ENCODE assay signal across 1 cellular context in the genomic region with DNA sequence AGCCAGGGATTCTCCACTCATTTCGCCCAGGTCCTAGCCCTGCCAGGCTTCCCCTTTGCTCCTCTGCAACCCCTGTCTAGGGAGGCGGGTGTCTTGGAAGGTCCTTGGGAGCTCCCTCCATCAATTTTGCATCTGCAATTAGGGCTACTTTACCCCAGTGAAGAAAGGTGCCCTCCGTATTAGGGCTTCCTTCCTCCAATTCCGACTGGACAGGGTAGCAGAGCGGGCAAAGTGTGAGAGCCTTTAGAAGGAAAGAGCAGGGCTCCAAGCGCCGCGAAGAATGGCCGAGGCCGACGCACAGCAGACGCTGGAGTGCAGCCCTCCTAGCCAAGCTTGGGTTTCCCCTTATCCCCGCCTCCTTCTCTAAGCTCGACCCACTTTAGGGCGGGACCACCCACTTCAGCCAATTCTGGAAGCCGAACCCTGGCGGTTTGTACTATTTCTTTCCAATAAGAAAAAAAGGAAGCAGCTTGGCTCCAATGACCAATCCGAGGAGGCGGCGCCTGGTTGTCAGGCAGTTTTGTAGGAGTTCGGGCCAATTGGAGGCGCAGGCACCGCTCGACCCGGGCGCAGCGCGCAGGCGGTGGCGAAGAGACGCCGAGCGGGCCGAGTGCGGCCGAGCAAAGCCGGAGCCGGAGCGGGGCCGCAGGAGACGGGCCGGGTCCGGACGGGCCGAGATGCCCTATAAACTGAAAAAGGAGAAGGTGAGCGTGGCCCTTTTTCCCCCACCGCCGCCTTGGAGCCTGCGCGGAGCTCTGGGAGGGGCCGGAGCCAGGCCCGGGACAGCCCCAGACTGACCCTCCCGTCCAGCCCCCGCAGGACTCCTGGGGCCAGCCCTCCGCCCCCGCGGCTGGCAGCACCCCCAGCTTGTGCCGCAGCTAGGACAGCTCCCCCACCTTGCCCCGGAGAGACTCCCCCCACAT.
A peak's percentile ranks its signal among the peaks of the same experiment; 100 is the strongest.
TF ChIP-seq lines count a peak whose summit lies in the region.

PPP2R5D (plus strand) TSS at position 570 of the 923 bp plus-strand sequence; CDS start at position 678, 108 bp downstream.

TF ChIP-seq in HepG2, 621 proteins besides CTCF, POLR2A, EP300 and RAD21 (continued from another document and continues in another):
- TF ChIP-seq AHDC1 (CRISPR knock-in tag; IDR thresholded peaks at IDR 0.05; ENCODE audit: borderline replicate concordance) = no peak
- TF ChIP-seq PTBP1 (IDR thresholded peaks at IDR 0.05; ENCODE audit: low read depth, low read length, poor library complexity, severe bottlenecking) = no peak
- TF ChIP-seq GTF2F1 (IDR thresholded peaks at IDR 0.05; ENCODE audit: low read length) = no peak
- TF ChIP-seq, protein P1, sequence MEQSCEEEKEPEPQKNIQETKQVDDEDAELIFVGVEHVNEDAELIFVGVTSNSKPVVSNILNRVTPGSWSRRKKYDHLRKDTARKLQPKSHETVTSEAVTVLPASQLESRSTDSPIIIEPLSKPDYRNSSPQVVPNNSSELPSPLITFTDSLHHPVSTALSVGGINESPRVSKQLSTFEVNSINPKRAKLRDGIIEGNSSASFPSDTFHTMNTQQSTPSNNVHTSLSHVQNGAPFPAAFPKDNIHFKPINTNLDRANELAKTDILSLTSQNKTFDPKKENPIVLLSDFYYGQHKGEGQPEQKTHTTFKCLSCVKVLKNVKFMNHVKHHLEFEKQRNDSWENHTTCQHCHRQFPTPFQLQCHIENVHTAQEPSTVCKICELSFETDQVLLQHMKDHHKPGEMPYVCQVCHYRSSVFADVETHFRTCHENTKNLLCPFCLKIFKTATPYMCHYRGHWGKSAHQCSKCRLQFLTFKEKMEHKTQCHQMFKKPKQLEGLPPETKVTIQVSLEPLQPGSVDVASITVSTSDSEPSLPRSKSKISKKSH (CRISPR knock-in tag; IDR thresholded peaks at IDR 0.05; ENCODE audit: borderline replicate concordance) = no peak
- no peak for TF ChIP-seq SCMH1 (CRISPR knock-in tag; IDR thresholded peaks at IDR 0.05; ENCODE audit: borderline replicate concordance)
- no peak for TF ChIP-seq SOX13 (IDR thresholded peaks at IDR 0.05)
- TF ChIP-seq SOX13 (CRISPR knock-in tag; conservative IDR thresholded peaks at IDR 0.05 in 1 of 2, IDR thresholded peaks at IDR 0.05 in 1 of 2) = no peak
- peak; percentile 49; the same call in 1 of the 2 replicates for TF ChIP-seq ARNT2 (CRISPR knock-in tag; IDR thresholded peaks at IDR 0.05; ENCODE audit: low read depth)
- no peak for TF ChIP-seq NRL (CRISPR knock-in tag; IDR thresholded peaks at IDR 0.05; ENCODE audit: borderline replicate concordance)
- TF ChIP-seq SRF (IDR thresholded peaks at IDR 0.05; ENCODE audit: low read depth, low read length) = peak; percentile 74
- peak; percentile 93 for TF ChIP-seq TBP (CRISPR knock-in tag; IDR thresholded peaks at IDR 0.05)
- peak; percentile 96 for TF ChIP-seq DR1 (CRISPR knock-in tag; IDR thresholded peaks at IDR 0.05)
- no peak for TF ChIP-seq CENPT (CRISPR knock-in tag; IDR thresholded peaks at IDR 0.05; ENCODE audit: low read depth)
- TF ChIP-seq ZMYM3 (CRISPR knock-in tag; IDR thresholded peaks at IDR 0.05) = no peak; the same call in 1 of the 2 replicates
- peak; percentile 62; the same call in 1 of the 2 replicates for TF ChIP-seq KLF9 (CRISPR knock-in tag; IDR thresholded peaks at IDR 0.05; ENCODE audit: low read depth)
- TF ChIP-seq TFDP1 (CRISPR knock-in tag; IDR thresholded peaks at IDR 0.05; ENCODE audit: borderline replicate concordance) = peak; percentile 41; the same call in 1 of the 2 replicates
- TF ChIP-seq REPIN1 (CRISPR knock-in tag; IDR thresholded peaks at IDR 0.05; ENCODE audit: borderline replicate concordance, low read depth) = peak; percentile 90
- TF ChIP-seq MXD4 (CRISPR knock-in tag; IDR thresholded peaks at IDR 0.05) = no peak
- TF ChIP-seq ZNF577 (CRISPR knock-in tag; IDR thresholded peaks at IDR 0.05; ENCODE audit: borderline replicate concordance, low read depth) = no peak
- no peak for TF ChIP-seq JUN (CRISPR knock-in tag; IDR thresholded peaks at IDR 0.05)
- TF ChIP-seq ZNF337 (CRISPR knock-in tag; IDR thresholded peaks at IDR 0.05; ENCODE audit: borderline replicate concordance, low read depth) = no peak
- TF ChIP-seq IRX3 (CRISPR knock-in tag; IDR thresholded peaks at IDR 0.05; ENCODE audit: borderline replicate concordance, low read depth) = 0 out of 2 replicates have a peak, but pooled peaks have one; percentile 65
- TF ChIP-seq CBX1 (IDR thresholded peaks at IDR 0.05; ENCODE audit: low read depth) = no peak
- peak; percentile 66; the same call in 1 of the 2 replicates for TF ChIP-seq ZNF232 (CRISPR knock-in tag; IDR thresholded peaks at IDR 0.05; ENCODE audit: borderline replicate concordance)
- TF ChIP-seq ZNF333 (CRISPR knock-in tag; IDR thresholded peaks at IDR 0.05; ENCODE audit: borderline replicate concordance) = peak; percentile 35; the same call in 1 of the 2 replicates
- TF ChIP-seq RFX3 (CRISPR knock-in tag; IDR thresholded peaks at IDR 0.05) = no peak
- TF ChIP-seq NR3C1 (CRISPR knock-in tag; IDR thresholded peaks at IDR 0.05) = no peak
- TF ChIP-seq NBN (conservative IDR thresholded peaks at IDR 0.05) = no peak
- TF ChIP-seq ZNF646 (CRISPR knock-in tag; IDR thresholded peaks at IDR 0.05) = no peak
- TF ChIP-seq ZNF572 (CRISPR knock-in tag; IDR thresholded peaks at IDR 0.05) = peak; percentile 88; the same call in 1 of the 2 replicates
- TF ChIP-seq UBTF (CRISPR knock-in tag; IDR thresholded peaks at IDR 0.05) = peak; percentile 78
- peak; percentile 99 for TF ChIP-seq POLR2AphosphoS5 (IDR thresholded peaks at IDR 0.05; ENCODE audit: low read depth, low read length)
- TF ChIP-seq TFDP2 (CRISPR knock-in tag; IDR thresholded peaks at IDR 0.05) = peak; percentile 64; the same call in 1 of the 2 replicates
